Comparison of ENCODE assay signal across 1 cellular context in the genomic region with DNA sequence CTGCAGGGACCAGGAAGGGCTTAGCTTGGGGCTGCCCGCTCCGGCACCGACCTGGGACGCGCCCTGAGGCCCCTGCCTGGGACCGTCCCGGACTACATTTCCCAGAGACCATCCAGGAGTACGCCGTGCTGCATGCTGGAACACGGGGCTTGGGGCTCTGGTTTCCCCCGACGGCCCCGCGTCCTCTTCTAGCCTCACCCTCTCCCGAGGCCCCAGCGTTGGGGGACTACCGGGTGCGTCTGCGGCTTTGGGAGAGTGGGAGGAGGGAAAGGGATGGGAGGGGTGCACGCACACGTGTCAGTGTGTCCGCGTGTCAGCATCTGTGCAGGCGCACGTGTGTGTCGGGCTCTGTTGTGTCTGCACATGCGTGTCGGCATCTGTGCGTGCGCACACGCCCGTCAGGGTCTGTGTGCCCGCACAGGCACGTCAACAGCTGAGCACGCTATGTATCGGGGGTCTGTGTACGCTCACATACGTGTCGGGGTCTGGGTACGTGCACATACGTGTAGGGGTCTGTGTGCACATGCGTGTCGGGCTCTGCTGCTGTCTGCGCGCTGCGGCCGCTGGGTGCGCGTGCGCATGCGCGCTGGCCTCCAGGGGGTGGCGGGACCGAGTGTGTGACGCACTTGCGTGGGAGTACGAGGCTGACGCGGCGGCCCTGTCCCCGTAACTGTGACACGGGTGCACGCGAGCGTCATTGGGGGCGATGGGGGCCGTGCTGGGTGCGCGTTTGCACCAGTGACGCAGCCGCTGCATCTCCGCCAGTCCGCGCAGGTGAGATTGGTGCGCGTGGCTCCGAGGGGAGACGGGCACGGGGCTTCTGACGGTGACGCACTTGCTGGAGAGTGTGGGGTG.
TF ChIP-seq lines count a peak whose summit lies in the region.

A gene (plus strand): TSS at position 623 of the 855 bp plus-strand sequence. CDS start 31,232 bp downstream, outside the sequence.

TF ChIP-seq in WTC11, 78 proteins besides CTCF, POLR2A, EP300 and RAD21 (continued from another document):
- TF ChIP-seq, protein P1, sequence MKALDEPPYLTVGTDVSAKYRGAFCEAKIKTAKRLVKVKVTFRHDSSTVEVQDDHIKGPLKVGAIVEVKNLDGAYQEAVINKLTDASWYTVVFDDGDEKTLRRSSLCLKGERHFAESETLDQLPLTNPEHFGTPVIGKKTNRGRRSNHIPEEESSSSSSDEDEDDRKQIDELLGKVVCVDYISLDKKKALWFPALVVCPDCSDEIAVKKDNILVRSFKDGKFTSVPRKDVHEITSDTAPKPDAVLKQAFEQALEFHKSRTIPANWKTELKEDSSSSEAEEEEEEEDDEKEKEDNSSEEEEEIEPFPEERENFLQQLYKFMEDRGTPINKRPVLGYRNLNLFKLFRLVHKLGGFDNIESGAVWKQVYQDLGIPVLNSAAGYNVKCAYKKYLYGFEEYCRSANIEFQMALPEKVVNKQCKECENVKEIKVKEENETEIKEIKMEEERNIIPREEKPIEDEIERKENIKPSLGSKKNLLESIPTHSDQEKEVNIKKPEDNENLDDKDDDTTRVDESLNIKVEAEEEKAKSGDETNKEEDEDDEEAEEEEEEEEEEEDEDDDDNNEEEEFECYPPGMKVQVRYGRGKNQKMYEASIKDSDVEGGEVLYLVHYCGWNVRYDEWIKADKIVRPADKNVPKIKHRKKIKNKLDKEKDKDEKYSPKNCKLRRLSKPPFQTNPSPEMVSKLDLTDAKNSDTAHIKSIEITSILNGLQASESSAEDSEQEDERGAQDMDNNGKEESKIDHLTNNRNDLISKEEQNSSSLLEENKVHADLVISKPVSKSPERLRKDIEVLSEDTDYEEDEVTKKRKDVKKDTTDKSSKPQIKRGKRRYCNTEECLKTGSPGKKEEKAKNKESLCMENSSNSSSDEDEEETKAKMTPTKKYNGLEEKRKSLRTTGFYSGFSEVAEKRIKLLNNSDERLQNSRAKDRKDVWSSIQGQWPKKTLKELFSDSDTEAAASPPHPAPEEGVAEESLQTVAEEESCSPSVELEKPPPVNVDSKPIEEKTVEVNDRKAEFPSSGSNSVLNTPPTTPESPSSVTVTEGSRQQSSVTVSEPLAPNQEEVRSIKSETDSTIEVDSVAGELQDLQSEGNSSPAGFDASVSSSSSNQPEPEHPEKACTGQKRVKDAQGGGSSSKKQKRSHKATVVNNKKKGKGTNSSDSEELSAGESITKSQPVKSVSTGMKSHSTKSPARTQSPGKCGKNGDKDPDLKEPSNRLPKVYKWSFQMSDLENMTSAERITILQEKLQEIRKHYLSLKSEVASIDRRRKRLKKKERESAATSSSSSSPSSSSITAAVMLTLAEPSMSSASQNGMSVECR (CRISPR knock-in tag; IDR thresholded peaks at IDR 0.05; ENCODE audit: borderline replicate concordance), result peak; percentile 77
- TF ChIP-seq, protein P2, sequence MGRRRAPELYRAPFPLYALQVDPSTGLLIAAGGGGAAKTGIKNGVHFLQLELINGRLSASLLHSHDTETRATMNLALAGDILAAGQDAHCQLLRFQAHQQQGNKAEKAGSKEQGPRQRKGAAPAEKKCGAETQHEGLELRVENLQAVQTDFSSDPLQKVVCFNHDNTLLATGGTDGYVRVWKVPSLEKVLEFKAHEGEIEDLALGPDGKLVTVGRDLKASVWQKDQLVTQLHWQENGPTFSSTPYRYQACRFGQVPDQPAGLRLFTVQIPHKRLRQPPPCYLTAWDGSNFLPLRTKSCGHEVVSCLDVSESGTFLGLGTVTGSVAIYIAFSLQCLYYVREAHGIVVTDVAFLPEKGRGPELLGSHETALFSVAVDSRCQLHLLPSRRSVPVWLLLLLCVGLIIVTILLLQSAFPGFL (CRISPR knock-in tag; IDR thresholded peaks at IDR 0.05; ENCODE audit: borderline replicate concordance), result no peak
- TF ChIP-seq TP53 (CRISPR knock-in tag; IDR thresholded peaks at IDR 0.05), result no peak
- TF ChIP-seq, protein P3, sequence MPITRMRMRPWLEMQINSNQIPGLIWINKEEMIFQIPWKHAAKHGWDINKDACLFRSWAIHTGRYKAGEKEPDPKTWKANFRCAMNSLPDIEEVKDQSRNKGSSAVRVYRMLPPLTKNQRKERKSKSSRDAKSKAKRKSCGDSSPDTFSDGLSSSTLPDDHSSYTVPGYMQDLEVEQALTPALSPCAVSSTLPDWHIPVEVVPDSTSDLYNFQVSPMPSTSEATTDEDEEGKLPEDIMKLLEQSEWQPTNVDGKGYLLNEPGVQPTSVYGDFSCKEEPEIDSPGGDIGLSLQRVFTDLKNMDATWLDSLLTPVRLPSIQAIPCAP (CRISPR knock-in tag; IDR thresholded peaks at IDR 0.05), result peak; percentile 26; the same call in 1 of the 2 replicates
- TF ChIP-seq, protein P4, sequence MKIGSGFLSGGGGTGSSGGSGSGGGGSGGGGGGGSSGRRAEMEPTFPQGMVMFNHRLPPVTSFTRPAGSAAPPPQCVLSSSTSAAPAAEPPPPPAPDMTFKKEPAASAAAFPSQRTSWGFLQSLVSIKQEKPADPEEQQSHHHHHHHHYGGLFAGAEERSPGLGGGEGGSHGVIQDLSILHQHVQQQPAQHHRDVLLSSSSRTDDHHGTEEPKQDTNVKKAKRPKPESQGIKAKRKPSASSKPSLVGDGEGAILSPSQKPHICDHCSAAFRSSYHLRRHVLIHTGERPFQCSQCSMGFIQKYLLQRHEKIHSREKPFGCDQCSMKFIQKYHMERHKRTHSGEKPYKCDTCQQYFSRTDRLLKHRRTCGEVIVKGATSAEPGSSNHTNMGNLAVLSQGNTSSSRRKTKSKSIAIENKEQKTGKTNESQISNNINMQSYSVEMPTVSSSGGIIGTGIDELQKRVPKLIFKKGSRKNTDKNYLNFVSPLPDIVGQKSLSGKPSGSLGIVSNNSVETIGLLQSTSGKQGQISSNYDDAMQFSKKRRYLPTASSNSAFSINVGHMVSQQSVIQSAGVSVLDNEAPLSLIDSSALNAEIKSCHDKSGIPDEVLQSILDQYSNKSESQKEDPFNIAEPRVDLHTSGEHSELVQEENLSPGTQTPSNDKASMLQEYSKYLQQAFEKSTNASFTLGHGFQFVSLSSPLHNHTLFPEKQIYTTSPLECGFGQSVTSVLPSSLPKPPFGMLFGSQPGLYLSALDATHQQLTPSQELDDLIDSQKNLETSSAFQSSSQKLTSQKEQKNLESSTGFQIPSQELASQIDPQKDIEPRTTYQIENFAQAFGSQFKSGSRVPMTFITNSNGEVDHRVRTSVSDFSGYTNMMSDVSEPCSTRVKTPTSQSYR (CRISPR knock-in tag; IDR thresholded peaks at IDR 0.05), result peak; percentile 58; the same call in 1 of the 2 replicates
- no peak for TF ChIP-seq SMAD3 (CRISPR knock-in tag; IDR thresholded peaks at IDR 0.05; ENCODE audit: borderline replicate concordance)
- TF ChIP-seq, protein P5, sequence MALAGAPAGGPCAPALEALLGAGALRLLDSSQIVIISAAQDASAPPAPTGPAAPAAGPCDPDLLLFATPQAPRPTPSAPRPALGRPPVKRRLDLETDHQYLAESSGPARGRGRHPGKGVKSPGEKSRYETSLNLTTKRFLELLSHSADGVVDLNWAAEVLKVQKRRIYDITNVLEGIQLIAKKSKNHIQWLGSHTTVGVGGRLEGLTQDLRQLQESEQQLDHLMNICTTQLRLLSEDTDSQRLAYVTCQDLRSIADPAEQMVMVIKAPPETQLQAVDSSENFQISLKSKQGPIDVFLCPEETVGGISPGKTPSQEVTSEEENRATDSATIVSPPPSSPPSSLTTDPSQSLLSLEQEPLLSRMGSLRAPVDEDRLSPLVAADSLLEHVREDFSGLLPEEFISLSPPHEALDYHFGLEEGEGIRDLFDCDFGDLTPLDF (CRISPR knock-in tag; IDR thresholded peaks at IDR 0.05), result no peak
- TF ChIP-seq, protein P6, sequence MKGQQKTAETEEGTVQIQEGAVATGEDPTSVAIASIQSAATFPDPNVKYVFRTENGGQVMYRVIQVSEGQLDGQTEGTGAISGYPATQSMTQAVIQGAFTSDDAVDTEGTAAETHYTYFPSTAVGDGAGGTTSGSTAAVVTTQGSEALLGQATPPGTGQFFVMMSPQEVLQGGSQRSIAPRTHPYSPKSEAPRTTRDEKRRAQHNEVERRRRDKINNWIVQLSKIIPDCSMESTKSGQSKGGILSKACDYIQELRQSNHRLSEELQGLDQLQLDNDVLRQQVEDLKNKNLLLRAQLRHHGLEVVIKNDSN (CRISPR knock-in tag; IDR thresholded peaks at IDR 0.05), result peak; percentile 56; the same call in 1 of the 2 replicates
- peak; percentile 84; the same call in 1 of the 2 replicates for TF ChIP-seq FOXK1 (CRISPR knock-in tag; IDR thresholded peaks at IDR 0.05)
- TF ChIP-seq CBFB (CRISPR knock-in tag; IDR thresholded peaks at IDR 0.05; ENCODE audit: low read depth), result 0 out of 2 replicates have a peak, but pooled peaks have one; percentile 43
- TF ChIP-seq NFYB (CRISPR knock-in tag; conservative IDR thresholded peaks at IDR 0.05; ENCODE audit: low read depth), result 0 out of 2 replicates have a peak, but pooled peaks have one; percentile 32
